13 cellular contexts compared by ENCODE assay signal in the genomic region with DNA sequence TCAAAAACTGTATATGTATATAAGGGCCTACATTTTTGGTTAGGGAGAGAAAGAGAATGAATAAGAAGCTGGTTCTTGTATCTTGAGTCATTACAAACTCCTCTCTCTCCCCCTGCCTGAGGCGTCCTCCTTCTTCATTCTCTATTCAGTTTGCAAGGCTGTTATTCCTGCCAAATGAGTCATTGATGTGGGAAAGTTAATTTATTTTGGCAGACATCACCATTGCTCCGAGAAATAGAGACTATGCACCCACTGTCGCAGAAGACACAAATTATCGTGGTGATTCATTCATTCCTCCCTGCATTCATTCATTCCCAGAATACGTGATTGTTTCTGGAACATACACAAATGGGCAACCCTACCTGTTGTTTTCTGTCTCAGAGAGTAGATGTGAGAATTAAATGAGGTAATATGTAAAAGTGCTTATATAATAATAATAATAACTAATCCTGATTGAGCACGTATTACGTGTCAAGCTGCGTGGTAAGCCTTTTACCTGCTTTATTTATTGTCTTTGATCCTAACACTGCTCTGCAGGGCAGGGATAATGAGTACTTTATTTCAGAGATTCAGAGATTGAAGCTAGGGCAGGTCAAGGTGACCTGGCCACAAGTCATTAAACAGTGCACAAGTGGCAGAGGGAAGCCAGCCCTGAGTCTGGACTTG.
DNase-seq lines count a peak whose midpoint lies in the region; FAIRE-seq and TF ChIP-seq lines count a peak whose summit lies in the region.
"Had no signal": no experiment of that assay in that cellular context is flagged by ENCODE, and none has a peak within 500 bp of the region (broad histone marks: within the 10 kb centered on the region; RNA-seq: fewer than 3 reads in every experiment).

No MANE protein-coding gene starts in this region.

- TF ChIP-seq POLR2A in prostate gland (IDR thresholded peaks at IDR 0.05) (no peak), spleen (IDR thresholded peaks at IDR 0.05) (no peak), GM12891 (IDR thresholded peaks at IDR 0.05; ENCODE audit: low read depth, low read length) (no peak)

- H3K36me3 ChIP-seq in SK-N-SH (replicated peaks in 1 of 2; ENCODE audit: control insufficient read depth in 1 of 2, insufficient read depth in 2 of 2, low read length in 1 of 2) (peaks cover 0 to 30% of the 10 kb centered on the region in 2 experiments), prostate gland (no peaks in the 10 kb centered on the region), spleen (no peaks in the 10 kb centered on the region)
- H3K36me3 ChIP-seq: lower lobe of right lung, tibial artery had no signal

- peaks cover 30% of the 10 kb centered on the region for H3K79me2 ChIP-seq in SK-N-SH (ENCODE audit: insufficient read depth)

- peaks cover 38% of the 10 kb centered on the region for H3F3A ChIP-seq in SK-N-SH (replicated peaks; ENCODE audit: insufficient read depth)

- peak in 1 of 2 experiments; percentile 51; a peak in 1 of 4 replicates for TF ChIP-seq EP300 in SK-N-SH (IDR thresholded peaks at IDR 0.05; ENCODE audit: borderline replicate concordance in 1 of 2, low read depth in 1 of 2, low read length in 1 of 2)

- peaks cover 0 to 12% of the 10 kb centered on the region in 2 experiments; a peak in 2 of 4 replicates for H3K4me1 ChIP-seq in SK-N-SH (ENCODE audit: control insufficient read depth in 1 of 2, insufficient read depth in 2 of 2, low read depth in 1 of 2, low read length in 1 of 2)
- no peaks in the 10 kb centered on the region for H3K4me1 ChIP-seq in prostate gland (replicated peaks)
- H3K4me1 ChIP-seq in spleen: peaks cover 0 to 16% (median 3%) of the 10 kb centered on the region in 6 donors
- H3K4me1 ChIP-seq: lower lobe of right lung had no signal

- TF ChIP-seq CTCF in SK-N-SH (IDR thresholded peaks at IDR 0.05) (no peak), fibroblast of mammary gland (conservative IDR thresholded peaks at IDR 0.05; ENCODE audit: control insufficient read depth, insufficient read depth, low read depth, low read length) (no peak), prostate gland (IDR thresholded peaks at IDR 0.05) (no peak), spleen (IDR thresholded peaks at IDR 0.05 in 8 of 11, conservative IDR thresholded peaks at IDR 0.05 in 3 of 11) (no peak)

- FAIRE-seq in GM12891 (lab: Jason Lieb, UNC): no peak

- peak overlapping the region; percentile 40; the same call in 1 of the 2 replicates for H3K9ac ChIP-seq in SK-N-SH

- H3K27ac ChIP-seq in SK-N-SH (ENCODE audit: low read depth in 2 of 2, low read length in 1 of 2) (peak overlapping the region in 1 of 2 experiments; percentile 97; a peak in 2 of 4 replicates), prostate gland (no peak overlapping the region), spleen (no peak overlapping the region)
- H3K27ac ChIP-seq: lower lobe of right lung had no signal

- 39% methylated on average over 8 of the region's 8 CpGs for WGBS in SK-N-SH (ENCODE audit: low lambda C conversion rate)
- WGBS in prostate gland: 24% methylated on average over 8 of the region's 8 CpGs
- WGBS in spleen, 5 donors: 81 to 91% (median 85%) methylated on average over 8 of the region's 8 CpGs

- DNase-seq in EL: peak; percentile 97
- no peak for DNase-seq in SK-N-SH
- DNase-seq in fibroblast of mammary gland (ENCODE audit: low read depth): peak; percentile 99
- DNase-seq in prostate gland (ENCODE audit: low spot score): peak; percentile 75
- no peak for DNase-seq in spleen
- DNase-seq in activated CD4-positive, alpha-beta T cell treated with anti-CD3 and anti-CD28 coated beads, Interleukin-2, amount 50 U/mL, for 48 hours: no peak
- DNase-seq in DMS114 treated with DMSO at 0.1 percent for 48 hours (lab: John Stamatoyannopoulos, UW; ENCODE audit: unreplicated experiment): no peak
- no peak for DNase-seq in GM12891 (ENCODE audit: insufficient read length, low spot score)
- DNase-seq: DND-41; lower lobe of right lung; SHP77; stimulated activated CD4-positive, alpha-beta T cell treated with anti-CD3 and anti-CD28 coated beads, Interleukin-2, amount 100 ng/mL, for 24 hours had no signal

- no peaks in the 10 kb centered on the region for H3K9me2 ChIP-seq in SK-N-SH

- POLR2A ChIA-PET in SK-N-SH (lab: Yijun Ruan, JAX): no interaction called here

- CTCF ChIA-PET in SK-N-SH (lab: Yijun Ruan, JAX): interaction anchor here (1.0 kb wide), 1 partner anchor 13 kb away, joined by 3 read pairs; no protein-coding TSS in a partner anchor

- TF ChIP-seq RAD21 in SK-N-SH (IDR thresholded peaks at IDR 0.05; ENCODE audit: low read length): no peak

- H3K9me3 ChIP-seq in SK-N-SH (no peaks in the 10 kb centered on the region), prostate gland (no peaks in the 10 kb centered on the region), spleen (peaks cover 0 to 12% (median 6%) of the 10 kb centered on the region in 8 donors)
- H3K9me3 ChIP-seq: tibial artery had no signal

- H3K27me3 ChIP-seq in SK-N-SH (ENCODE audit: insufficient read depth) (no peaks in the 10 kb centered on the region), prostate gland (replicated peaks; ENCODE audit: insufficient read depth) (no peaks in the 10 kb centered on the region), spleen (replicated peaks in 1 of 7) (no peaks in the 10 kb centered on the region)
- H3K27me3 ChIP-seq: tibial artery had no signal

- no peak overlapping the region for H3K4me3 ChIP-seq in SK-N-SH (ENCODE audit: low read depth in 2 of 2, low read length in 1 of 2)
- H3K4me3 ChIP-seq in fibroblast of mammary gland (ENCODE audit: control insufficient read depth, low read depth, low read length): no peak overlapping the region
- H3K4me3 ChIP-seq in prostate gland: no peak overlapping the region
- no peak overlapping the region for H3K4me3 ChIP-seq in spleen
- H3K4me3 ChIP-seq: lower lobe of right lung, tibial artery had no signal

- H3K4me2 ChIP-seq in SK-N-SH: peak overlapping the region; percentile 55

- H4K20me1 ChIP-seq in SK-N-SH (ENCODE audit: insufficient read depth): no peaks in the 10 kb centered on the region

- H2AFZ ChIP-seq in SK-N-SH (ENCODE audit: low read depth): no peak overlapping the region

- intact Hi-C loops in prostate gland (cut with DNase I) (no loop called here), spleen (cut with DNase I; ENCODE audit: low total_unique reads) (no loop called here)

TF ChIP-seq in SK-N-SH, 30 proteins besides CTCF, POLR2A, EP300 and RAD21 (continues in another document):
- TF ChIP-seq POLR2AphosphoS5 (IDR thresholded peaks at IDR 0.05; ENCODE audit: low read depth, low read length): peak; percentile 45; the same call in 1 of the 2 replicates
- peak; percentile 92 for TF ChIP-seq JUND (IDR thresholded peaks at IDR 0.05)
- TF ChIP-seq USF1 (IDR thresholded peaks at IDR 0.05; ENCODE audit: borderline replicate concordance, low read depth): no peak
- no peak for TF ChIP-seq RCOR1 (IDR thresholded peaks at IDR 0.05; ENCODE audit: low read length)
- peak; percentile 94 for TF ChIP-seq PBX3 (IDR thresholded peaks at IDR 0.05)
- peak; percentile 73 for TF ChIP-seq TCF12 (IDR thresholded peaks at IDR 0.05)
- peak; percentile 94 for TF ChIP-seq NFIC (IDR thresholded peaks at IDR 0.05; ENCODE audit: borderline replicate concordance)
- peak; percentile 93 for TF ChIP-seq FOSL2 (IDR thresholded peaks at IDR 0.05; ENCODE audit: borderline replicate concordance, low read depth)

TF ChIP-seq in GM12891, 5 proteins besides CTCF, POLR2A, EP300 and RAD21:
- no peak for TF ChIP-seq PAX5 (IDR thresholded peaks at IDR 0.05; ENCODE audit: insufficient read depth, low read length, severe bottlenecking)
- TF ChIP-seq POU2F2 (IDR thresholded peaks at IDR 0.05; ENCODE audit: low read depth, low read length): no peak
- TF ChIP-seq TAF1 (IDR thresholded peaks at IDR 0.05; ENCODE audit: low read depth, low read length): no peak
- no peak for TF ChIP-seq POLR2AphosphoS5 (IDR thresholded peaks at IDR 0.05; ENCODE audit: low read depth, low read length)
- TF ChIP-seq SPI1 (IDR thresholded peaks at IDR 0.05; ENCODE audit: low read depth, low read length): no peak

Comparison
In these comparisons a context has a peak if more than half of its experiments do, and no peak if none do; other contexts are left out.
1. DNase-seq: peak in EL (single experiment), fibroblast of mammary gland (single experiment) and prostate gland (single experiment); none in SK-N-SH (single experiment), spleen (single experiment), activated CD4-positive, alpha-beta T cell treated with anti-CD3 and anti-CD28 coated beads, Interleukin-2, amount 50 U/mL, for 48 hours (0 of 2), DMS114 treated with DMSO at 0.1 percent for 48 hours (single experiment) and GM12891 (single experiment).